Comparison of ENCODE assay signal across 15 cellular contexts in the genomic region with DNA sequence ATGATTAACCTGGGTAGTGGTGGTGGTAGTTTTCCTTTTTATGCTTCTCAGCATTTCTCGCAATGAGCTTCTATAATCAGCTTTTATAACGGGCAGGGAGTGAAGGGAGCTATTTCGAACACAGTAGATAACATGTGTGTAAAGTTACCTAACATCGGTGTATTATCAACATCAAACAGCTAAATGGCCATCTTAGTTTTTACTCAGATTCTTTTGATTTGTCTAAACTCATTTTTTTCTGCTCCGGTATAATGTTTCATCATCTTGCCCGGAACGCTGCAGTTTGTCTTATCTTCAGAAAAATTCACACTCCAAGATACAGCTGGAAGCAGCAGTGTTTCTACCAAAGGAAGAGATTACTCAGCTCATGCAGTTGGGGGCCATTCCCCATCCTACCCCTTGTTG. TPM values are rescaled to one million over a fixed set of nuclear protein-coding genes. Genes with fewer than 3 reads are reported as not detected.
A peak's percentile ranks its signal among the peaks of the same experiment; 100 is the strongest.
DNase-seq lines count a peak whose midpoint lies in the region; ATAC-seq and TF ChIP-seq lines count a peak whose summit lies in the region.
"Had no signal": no experiment of that assay in that cellular context is flagged by ENCODE, and none has a peak within 500 bp of the region (broad histone marks: within the 10 kb centered on the region; RNA-seq: fewer than 3 reads in every experiment).

No MANE protein-coding gene starts in this region.

- no peak overlapping the region for H3K9ac ChIP-seq in neural cell (ENCODE audit: low read length)

- peaks cover 0 to 20% of the 10 kb centered on the region in 2 donors for H3K4me1 ChIP-seq in adrenal gland (replicated peaks in 1 of 2)
- peaks cover 0 to 7% (median 0%) of the 10 kb centered on the region in 3 donors for H3K4me1 ChIP-seq in gastroesophageal sphincter

- H3K4me3 ChIP-seq in adrenal gland (no peak overlapping the region), gastroesophageal sphincter (no peak overlapping the region), neural cell (ENCODE audit: low read length) (no peak overlapping the region)
- H3K4me3 ChIP-seq: MG63 had no signal

- ATAC-seq in gastroesophageal sphincter (peak; percentile 72), HG02885 (IDR thresholded peaks at IDR 0.05; ENCODE audit: poor library complexity, unreplicated experiment) (no peak)

- no peak for TF ChIP-seq RAD21 in neural cell (conservative IDR thresholded peaks at IDR 0.05)

- H3K9me3 ChIP-seq in adrenal gland (replicated peaks in 1 of 3) (no peaks in the 10 kb centered on the region), gastroesophageal sphincter (no peaks in the 10 kb centered on the region), neural cell (ENCODE audit: low read length) (no peaks in the 10 kb centered on the region)
- H3K9me3 ChIP-seq: MG63 had no signal

- H3F3A ChIP-seq in neural cell (ENCODE audit: insufficient read depth, low read length, poor library complexity, severe bottlenecking) = no peaks in the 10 kb centered on the region

- WGBS in adrenal gland, 4 donors = 24 to 31% (median 30%) methylated on average over 7 of the region's 7 CpGs
- WGBS in gastroesophageal sphincter (ENCODE audit: low coverage in 1 of 2), 2 donors = 39 to 88% methylated on average over 2 to 7 of the region's 7 CpGs

- H3K27me3 ChIP-seq in adrenal gland = no peaks in the 10 kb centered on the region
- H3K27me3 ChIP-seq in gastroesophageal sphincter = no peaks in the 10 kb centered on the region
- no peaks in the 10 kb centered on the region for H3K27me3 ChIP-seq in neural cell (ENCODE audit: insufficient read depth, low read depth, low read length)
- H3K27me3 ChIP-seq: MG63 had no signal

- DNase-seq in AG20443 (ENCODE audit: low spot score) (peak; percentile 32), adrenal gland (peak; percentile 24 to 62 (median 50)), LoVo (ENCODE audit: low spot score) (no peak), NCI-H82 treated with DMSO at 0.1 percent for 48 hours (lab: John Stamatoyannopoulos, UW; ENCODE audit: unreplicated experiment) (no peak), DMS 273 treated with DMSO at 0.1 percent for 48 hours (lab: John Stamatoyannopoulos, UW) (no peak)
- DNase-seq: AML-193, cerebellar nuclear complex, occipital lobe had no signal

- no peaks in the 10 kb centered on the region for H4K20me1 ChIP-seq in neural cell (ENCODE audit: insufficient read depth)

- TF ChIP-seq CTCF in adrenal gland (IDR thresholded peaks at IDR 0.05) (no peak), gastroesophageal sphincter (IDR thresholded peaks at IDR 0.05) (no peak), neural cell (IDR thresholded peaks at IDR 0.05; ENCODE audit: poor library complexity, severe bottlenecking) (no peak)

- no peak overlapping the region for H3K4me2 ChIP-seq in neural cell (ENCODE audit: low read length)

- H3K36me3 ChIP-seq in adrenal gland (replicated peaks in 1 of 2) (no peaks in the 10 kb centered on the region), gastroesophageal sphincter (no peaks in the 10 kb centered on the region), neural cell (ENCODE audit: insufficient read depth, low read length) (no peaks in the 10 kb centered on the region)
- H3K36me3 ChIP-seq: MG63 had no signal

- no peaks in the 10 kb centered on the region for H3K9me2 ChIP-seq in neural cell (ENCODE audit: insufficient read depth, low read length)

- TF ChIP-seq POLR2A in adrenal gland (IDR thresholded peaks at IDR 0.05) (no peak), gastroesophageal sphincter (IDR thresholded peaks at IDR 0.05) (no peak)

- no peaks in the 10 kb centered on the region for H3K79me2 ChIP-seq in neural cell (replicated peaks; ENCODE audit: insufficient read depth, low read length)

- peak overlapping the region; percentile 60 to 84 (median 80) for H3K27ac ChIP-seq in adrenal gland
- peak overlapping the region in 2 of 4 donors; percentile 31 to 51 for H3K27ac ChIP-seq in gastroesophageal sphincter
- H3K27ac ChIP-seq in neural cell (ENCODE audit: low read length) = peak overlapping the region; percentile 33

- TF ChIP-seq EP300 in gastroesophageal sphincter (IDR thresholded peaks at IDR 0.05) (no peak), neural cell (conservative IDR thresholded peaks at IDR 0.05; ENCODE audit: poor library complexity, severe bottlenecking) (no peak)

- intact Hi-C loops in adrenal gland (cut with DNase I) = no loop called here

- H2AFZ ChIP-seq in neural cell (ENCODE audit: low read depth, low read length) = no peak overlapping the region

TF ChIP-seq in neural cell, 6 proteins besides CTCF, POLR2A, EP300 and RAD21:
- TF ChIP-seq POLR2AphosphoS5 (IDR thresholded peaks at IDR 0.05) (peak; percentile 18), TAF1 (IDR thresholded peaks at IDR 0.05; ENCODE audit: low read depth) (no peak)

RNA-seq across cellular contexts. Expression of a gene that starts 12.2 kb away (rescaled TPM):
- total RNA-seq in adrenal gland (10 to 100 TPM in 2 of 8 donors, 1 to 10 TPM in 1, under 1 TPM in 2, not detected in 3; 0.14 to 15.0 (median 2.3) TPM), gastroesophageal sphincter (under 1 TPM in 1 of 4 donors, not detected in 3; 0.42 TPM)
- polyA plus RNA-seq in adrenal gland (1 to 10 TPM in 2 of 3 donors, not detected in 1; 1.1 to 1.8 TPM), neural cell (not detected in 2 replicates)
- polyA minus RNA-seq in neural cell = not detected in 2 replicates
- total RNA-seq: Daoy, frontal cortex, occipital lobe had no signal

RNA-seq across cellular contexts. Expression of a gene that starts 47.8 kb away (rescaled TPM):
- total RNA-seq in adrenal gland (under 1 TPM in 1 of 8 donors, not detected in 7; 0.65 TPM), gastroesophageal sphincter (not detected)
- polyA plus RNA-seq in adrenal gland (under 1 TPM in 2 of 3 donors, not detected in 1; 0.24 to 0.30 TPM), neural cell (not detected in 2 replicates)
- polyA minus RNA-seq in neural cell = 0.46 and 0.49 TPM in 2 replicates
- total RNA-seq: frontal cortex, lower leg skin, occipital lobe had no signal

RNA-seq across cellular contexts. Expression of a gene that starts 48.4 kb away (rescaled TPM):
- 10 to 100 TPM; 10.2 to 21.4 (median 17.5) TPM for total RNA-seq in adrenal gland
- polyA plus RNA-seq in adrenal gland = 10 to 100 TPM in 1 of 3 donors, 1 to 10 TPM in 2; 3.9 to 22.9 (median 4.4) TPM
- 1 to 10 TPM; 3.6 to 6.2 (median 3.9) TPM for total RNA-seq in gastroesophageal sphincter
- polyA plus RNA-seq in neural cell = 47.0 and 47.5 TPM in 2 replicates
- 44.6 and 49.2 TPM in 2 replicates for polyA minus RNA-seq in neural cell

Comparison
In these comparisons a context has a peak if more than half of its experiments do, and no peak if none do; other contexts are left out.
1. DNase-seq: peak in AG20443 (single experiment) and adrenal gland (7 of 7); none in LoVo (single experiment), NCI-H82 treated with DMSO at 0.1 percent for 48 hours (single experiment) and DMS 273 treated with DMSO at 0.1 percent for 48 hours (single experiment).